ENCODE assay signal across 18 cellular contexts in the genomic region with DNA sequence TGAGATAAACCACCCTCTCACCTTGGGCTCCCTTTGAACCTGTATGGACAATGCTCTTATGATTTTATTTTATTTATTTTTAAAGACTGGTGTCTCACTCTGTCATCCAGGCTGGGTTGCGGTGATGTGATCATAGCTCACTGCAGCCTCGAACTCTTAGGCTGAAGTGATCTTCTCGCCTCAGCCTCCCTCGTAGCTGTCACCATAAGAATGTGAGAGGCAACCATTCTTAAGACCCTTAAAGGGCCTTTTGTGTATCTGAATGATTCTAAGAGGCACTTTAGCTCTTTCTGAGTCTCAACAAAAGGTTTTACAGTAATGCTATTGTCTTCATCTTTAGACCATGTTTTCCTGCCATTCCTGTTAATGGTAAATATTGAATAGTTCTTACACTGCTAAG.
DNase-seq lines count a peak whose midpoint lies in the region; ATAC-seq and TF ChIP-seq lines count a peak whose summit lies in the region.
"Had no signal": no experiment of that assay in that cellular context is flagged by ENCODE, and none has a peak within 500 bp of the region (broad histone marks: within the 10 kb centered on the region; RNA-seq: fewer than 3 reads in every experiment).

No MANE protein-coding gene starts in this region.

- peak; percentile 56 for ATAC-seq in GM23338
- ATAC-seq in WTC11 = peak; percentile 41
- no peak for ATAC-seq in upper lobe of right lung
- ATAC-seq: CD8-positive, alpha-beta T cell had no signal

- H2AFZ ChIP-seq in GM23338 (no peak overlapping the region), neural progenitor cell (replicated peaks) (no peak overlapping the region)

- H3K9me3 ChIP-seq in HUES48 (ENCODE audit: control insufficient read depth, insufficient read depth, low read length) (no peaks in the 10 kb centered on the region), neural progenitor cell (ENCODE audit: low read depth) (no peaks in the 10 kb centered on the region), upper lobe of right lung (no peaks in the 10 kb centered on the region)

- H3K27me3 ChIP-seq in GM23338 (ENCODE audit: insufficient read depth) (no peaks in the 10 kb centered on the region), HUES48 (ENCODE audit: control insufficient read depth, insufficient read depth, low read length) (no peaks in the 10 kb centered on the region), neural progenitor cell (no peaks in the 10 kb centered on the region), upper lobe of right lung (no peaks in the 10 kb centered on the region)

- H3K79me2 ChIP-seq in GM23338 (replicated peaks; ENCODE audit: insufficient read depth) (no peaks in the 10 kb centered on the region), neural progenitor cell (ENCODE audit: low read depth) (no peaks in the 10 kb centered on the region)

- H3K4me3 ChIP-seq in GM23338 = no peak overlapping the region
- no peak overlapping the region for H3K4me3 ChIP-seq in HUES48 (ENCODE audit: low read depth, low read length)
- no peak overlapping the region for H3K4me3 ChIP-seq in neural progenitor cell
- H3K4me3 ChIP-seq in upper lobe of right lung = no peak overlapping the region

- H3K4me1 ChIP-seq in GM23338 (ENCODE audit: insufficient read depth) (peaks cover 18% of the 10 kb centered on the region), HUES48 (ENCODE audit: control insufficient read depth, insufficient read depth, low read length) (peaks cover 13% of the 10 kb centered on the region), neural progenitor cell (peaks cover 14% of the 10 kb centered on the region), upper lobe of right lung (no peaks in the 10 kb centered on the region)

- H3F3A ChIP-seq in GM23338 (replicated peaks; ENCODE audit: low read depth) (no peaks in the 10 kb centered on the region), neural progenitor cell (ENCODE audit: low read depth) (peaks cover 6% of the 10 kb centered on the region)

- H3K9ac ChIP-seq in HUES48 (ENCODE audit: low read depth, low read length) (no peak overlapping the region), neural progenitor cell (no peak overlapping the region)

- no peaks in the 10 kb centered on the region for H3K36me3 Mint-ChIP-seq in GM23338 (ENCODE audit: low read depth)
- peaks cover 4% of the 10 kb centered on the region for H3K36me3 Mint-ChIP-seq in WTC11
- no peaks in the 10 kb centered on the region for H3K36me3 Mint-ChIP-seq in neural progenitor cell
- peaks cover 0 to 3% (median 3%) of the 10 kb centered on the region in 3 donors for H3K36me3 Mint-ChIP-seq in immature natural killer cell
- H3K36me3 Mint-ChIP-seq: CD8-positive, alpha-beta T cell had no signal

- H3K4me2 ChIP-seq in GM23338 (0 out of 2 replicates have a peak overlapping the region, but pooled peaks have one; percentile 16), neural progenitor cell (no peak overlapping the region)

- H3K9me2 ChIP-seq in GM23338 (ENCODE audit: insufficient read depth) = no peaks in the 10 kb centered on the region

- peaks cover 15% of the 10 kb centered on the region for H3K4me1 Mint-ChIP-seq in GM23338
- H3K4me1 Mint-ChIP-seq in WTC11 = peaks cover 27% of the 10 kb centered on the region
- H3K4me1 Mint-ChIP-seq in neural progenitor cell = no peaks in the 10 kb centered on the region
- no peaks in the 10 kb centered on the region for H3K4me1 Mint-ChIP-seq in immature natural killer cell
- H3K4me1 Mint-ChIP-seq: B cell had no signal

- H3K9me3 Mint-ChIP-seq in GM23338 (peaks cover 4% of the 10 kb centered on the region; the same call in 2 of the 3 replicates), WTC11 (peaks cover 4% of the 10 kb centered on the region), neural progenitor cell (peaks cover 3% of the 10 kb centered on the region), immature natural killer cell (peaks cover 0 to 2% (median 0%) of the 10 kb centered on the region in 6 donors)
- H3K9me3 Mint-ChIP-seq: CD8-positive, alpha-beta T cell; HFFc6 had no signal

- POLR2A ChIA-PET in WTC11 (lab: Charles Lee) = no interaction called here

- H3K36me3 ChIP-seq in GM23338 (ENCODE audit: insufficient read depth) = no peaks in the 10 kb centered on the region
- H3K36me3 ChIP-seq in HUES48 (ENCODE audit: control insufficient read depth, insufficient read depth, low read length) = no peaks in the 10 kb centered on the region
- H3K36me3 ChIP-seq in neural progenitor cell = no peaks in the 10 kb centered on the region
- H3K36me3 ChIP-seq in upper lobe of right lung = no peaks in the 10 kb centered on the region

- H3K27ac Mint-ChIP-seq in GM23338 (peak overlapping the region; percentile 70; the same call in 1 of the 2 replicates), WTC11 (peak overlapping the region; percentile 91), neural progenitor cell (peak overlapping the region; percentile 21), immature natural killer cell (no peak overlapping the region)
- H3K27ac Mint-ChIP-seq: B cell; CD8-positive, alpha-beta T cell; HFFc6 had no signal

- H3K27me3 Mint-ChIP-seq in GM23338 (ENCODE audit: insufficient read depth, low read depth, poor library complexity) = peaks cover 3% of the 10 kb centered on the region
- H3K27me3 Mint-ChIP-seq in WTC11 (ENCODE audit: low read depth) = no peaks in the 10 kb centered on the region
- H3K27me3 Mint-ChIP-seq in neural progenitor cell (ENCODE audit: insufficient read depth, low read depth) = peaks cover 2% of the 10 kb centered on the region
- no peaks in the 10 kb centered on the region for H3K27me3 Mint-ChIP-seq in immature natural killer cell (ENCODE audit: low read depth in 3 of 3)
- H3K27me3 Mint-ChIP-seq: B cell had no signal

- CTCF ChIA-PET in WTC11 (lab: Charles Lee) = interaction anchor here (1.0 to 1.3 kb wide), 4 partner anchors 11 to 431 kb away, joined by 3 to 4 read pairs (median 3); no protein-coding TSS in a partner anchor

- no peak for TF ChIP-seq CTCF in GM23338 (conservative IDR thresholded peaks at IDR 0.05; ENCODE audit: low read depth in 2 of 2)
- no peak for TF ChIP-seq CTCF in WTC11 (IDR thresholded peaks at IDR 0.05)
- TF ChIP-seq CTCF in neural progenitor cell (IDR thresholded peaks at IDR 0.05) = no peak
- TF ChIP-seq CTCF in upper lobe of right lung (IDR thresholded peaks at IDR 0.05) = no peak

- no peak overlapping the region for H3K4me3 Mint-ChIP-seq in GM23338
- no peak overlapping the region for H3K4me3 Mint-ChIP-seq in WTC11
- no peak overlapping the region for H3K4me3 Mint-ChIP-seq in neural progenitor cell
- H3K4me3 Mint-ChIP-seq in immature natural killer cell = no peak overlapping the region
- H3K4me3 Mint-ChIP-seq: B cell; CD8-positive, alpha-beta T cell; HFFc6 had no signal

- DNase-seq in GM23338 (ENCODE audit: low spot score) (peak; percentile 20), WTC11 (ENCODE audit: low spot score) (no peak), neural progenitor cell (ENCODE audit: low spot score) (peak; percentile 13), amniotic stem cell (lab: John Stamatoyannopoulos, UW) (no peak), immature natural killer cell (no peak), upper lobe of right lung (no peak)
- DNase-seq: CD8-positive, alpha-beta T cell; COR-L47; DMS153; DMS79 treated with DMSO at 0.1 percent for 48 hours; EL; GDM1; GOT3; HCEC 1CT; HFFc6 had no signal

- peak overlapping the region; percentile 46 for H3K27ac ChIP-seq in GM23338 (ENCODE audit: low read depth)
- peak overlapping the region; percentile 54 for H3K27ac ChIP-seq in HUES48 (ENCODE audit: low read depth, low read length)
- H3K27ac ChIP-seq in neural progenitor cell = no peak overlapping the region
- H3K27ac ChIP-seq in upper lobe of right lung = no peak overlapping the region
- H3K27ac ChIP-seq: C4-2B had no signal

- H4K20me1 ChIP-seq in GM23338 (replicated peaks; ENCODE audit: insufficient read depth) = no peaks in the 10 kb centered on the region
- no peaks in the 10 kb centered on the region for H4K20me1 ChIP-seq in neural progenitor cell (ENCODE audit: low read depth)

- intact Hi-C loops in upper lobe of right lung (cut with DNase I) = no loop called here

TF ChIP-seq in WTC11, 78 proteins besides CTCF, POLR2A, EP300 and RAD21:
- TF ChIP-seq CREM (CRISPR knock-in tag; IDR thresholded peaks at IDR 0.05) = no peak
- no peak for TF ChIP-seq KAT7 (CRISPR knock-in tag; IDR thresholded peaks at IDR 0.05; ENCODE audit: borderline replicate concordance)
- TF ChIP-seq EMX1 (CRISPR knock-in tag; IDR thresholded peaks at IDR 0.05) = no peak
- TF ChIP-seq ZNF232 (CRISPR knock-in tag; IDR thresholded peaks at IDR 0.05) = no peak
- no peak for TF ChIP-seq ZBTB21 (CRISPR knock-in tag; IDR thresholded peaks at IDR 0.05; ENCODE audit: borderline replicate concordance)
- TF ChIP-seq, protein P1, sequence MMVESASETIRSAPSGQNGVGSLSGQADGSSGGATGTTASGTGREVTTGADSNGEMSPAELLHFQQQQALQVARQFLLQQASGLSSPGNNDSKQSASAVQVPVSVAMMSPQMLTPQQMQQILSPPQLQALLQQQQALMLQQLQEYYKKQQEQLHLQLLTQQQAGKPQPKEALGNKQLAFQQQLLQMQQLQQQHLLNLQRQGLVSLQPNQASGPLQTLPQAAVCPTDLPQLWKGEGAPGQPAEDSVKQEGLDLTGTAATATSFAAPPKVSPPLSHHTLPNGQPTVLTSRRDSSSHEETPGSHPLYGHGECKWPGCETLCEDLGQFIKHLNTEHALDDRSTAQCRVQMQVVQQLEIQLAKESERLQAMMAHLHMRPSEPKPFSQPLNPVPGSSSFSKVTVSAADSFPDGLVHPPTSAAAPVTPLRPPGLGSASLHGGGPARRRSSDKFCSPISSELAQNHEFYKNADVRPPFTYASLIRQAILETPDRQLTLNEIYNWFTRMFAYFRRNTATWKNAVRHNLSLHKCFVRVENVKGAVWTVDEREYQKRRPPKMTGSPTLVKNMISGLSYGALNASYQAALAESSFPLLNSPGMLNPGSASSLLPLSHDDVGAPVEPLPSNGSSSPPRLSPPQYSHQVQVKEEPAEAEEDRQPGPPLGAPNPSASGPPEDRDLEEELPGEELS (CRISPR knock-in tag; IDR thresholded peaks at IDR 0.05) = no peak
- TF ChIP-seq RELA (CRISPR knock-in tag; IDR thresholded peaks at IDR 0.05; ENCODE audit: borderline replicate concordance) = no peak
- TF ChIP-seq ZNF138 (CRISPR knock-in tag; conservative IDR thresholded peaks at IDR 0.05) = no peak
- TF ChIP-seq SP1 (CRISPR knock-in tag; conservative IDR thresholded peaks at IDR 0.05) = no peak
- no peak for TF ChIP-seq ZNF317 (CRISPR knock-in tag; IDR thresholded peaks at IDR 0.05; ENCODE audit: borderline replicate concordance, low read depth)

Comparison
In these comparisons a context has a peak if more than half of its experiments do, and no peak if none do; other contexts are left out.
1. DNase-seq: peak in GM23338 (single experiment) and neural progenitor cell (single experiment); none in WTC11 (single experiment), amniotic stem cell (single experiment), immature natural killer cell (0 of 3) and upper lobe of right lung (single experiment).
2. H3K27ac ChIP-seq: peak in GM23338 (single experiment) and HUES48 (single experiment); none in neural progenitor cell (single experiment) and upper lobe of right lung (single experiment).
3. H3K27ac Mint-ChIP-seq: peak in GM23338 (single experiment), WTC11 (single experiment) and neural progenitor cell (single experiment); none in immature natural killer cell (0 of 6).